15 cellular contexts compared by ENCODE assay signal in the genomic region with DNA sequence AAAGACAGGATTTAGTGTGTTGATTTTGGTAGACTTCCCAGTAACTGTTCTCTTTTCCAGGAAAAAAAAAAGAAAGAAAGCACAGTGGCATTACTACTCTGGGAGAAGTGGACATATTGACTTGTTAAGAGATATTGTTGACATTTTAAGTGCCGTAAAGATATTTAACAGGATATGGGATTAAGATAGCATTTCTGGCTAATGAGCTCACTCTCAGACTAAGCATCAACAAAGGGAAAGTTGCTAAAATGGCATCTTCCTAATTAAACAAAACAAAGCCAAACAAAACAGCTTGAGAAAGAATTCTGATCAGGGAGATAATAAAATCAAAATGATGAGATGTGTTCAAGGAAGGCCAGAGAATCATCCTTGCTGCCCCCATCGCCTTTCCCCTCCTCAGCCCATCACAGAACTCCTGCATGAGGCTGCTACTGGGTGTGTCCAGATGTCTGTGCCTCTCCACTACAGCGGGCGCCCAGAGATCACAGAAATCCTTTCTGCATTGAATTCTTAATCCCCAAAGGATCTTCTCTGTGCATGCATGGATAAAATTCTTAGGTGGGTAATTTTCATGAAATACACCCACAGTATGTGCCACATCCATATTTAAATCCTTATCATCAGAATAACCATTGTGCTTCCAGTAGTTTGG.
A peak's percentile ranks its signal among the peaks of the same experiment; 100 is the strongest.
DNase-seq lines count a peak whose midpoint lies in the region; ATAC-seq, FAIRE-seq and TF ChIP-seq lines count a peak whose summit lies in the region.
"Had no signal": no experiment of that assay in that cellular context is flagged by ENCODE, and none has a peak within 500 bp of the region (broad histone marks: within the 10 kb centered on the region; RNA-seq: fewer than 3 reads in every experiment).

No MANE protein-coding gene starts in this region.

- intact Hi-C loops in upper lobe of right lung (cut with DNase I), result no loop called here

- no peak for ATAC-seq in upper lobe of right lung
- ATAC-seq: SK-N-SH treated with all-trans-retinoic acid at 6 μM for 48 hours had no signal

- DNase-seq in D721Med (ENCODE audit: insufficient read length, low spot score) (no peak), HAP-1 (ENCODE audit: low spot score in 2 of 2) (peak; percentile 57 to 64), NCI-H1930 (lab: John Stamatoyannopoulos, UW) (no peak), upper lobe of right lung (no peak)
- DNase-seq in activated T-cell treated with anti-CD3 and anti-CD28 coated beads, Interleukin-2, amount 50 U/mL, for 48 hours, result no peak
- DNase-seq: CD4-positive, alpha-beta memory T cell; EL; Karpas-422; NCI-H226; Peyer's patch; Right ventricle myocardium superior had no signal

- H3K36me3 ChIP-seq in HAP-1 (replicated peaks), result no peaks in the 10 kb centered on the region
- no peaks in the 10 kb centered on the region for H3K36me3 ChIP-seq in mesodermal cell (ENCODE audit: control insufficient read depth, insufficient read depth, low read length)
- no peaks in the 10 kb centered on the region for H3K36me3 ChIP-seq in upper lobe of right lung
- H3K36me3 ChIP-seq: Peyer's patch had no signal

- TF ChIP-seq CTCF in D721Med (IDR thresholded peaks at IDR 0.05; ENCODE audit: insufficient read depth, missing control alignments), result no peak
- TF ChIP-seq CTCF in upper lobe of right lung (IDR thresholded peaks at IDR 0.05), result no peak

- FAIRE-seq in D721Med (lab: Jason Lieb, UNC), result peak; percentile 48
- FAIRE-seq: H54 had no signal

- no peaks in the 10 kb centered on the region for H3K27me3 ChIP-seq in HAP-1 (ENCODE audit: low read depth)
- H3K27me3 ChIP-seq in upper lobe of right lung, result no peaks in the 10 kb centered on the region
- H3K27me3 ChIP-seq: Peyer's patch had no signal

- H3K27ac ChIP-seq in mesodermal cell (ENCODE audit: low read depth, low read length, severe bottlenecking) (peak overlapping the region; percentile 36), upper lobe of right lung (no peak overlapping the region)
- H3K27ac ChIP-seq: Peyer's patch had no signal

- H3K4me3 ChIP-seq in HAP-1 (no peak overlapping the region), mesodermal cell (ENCODE audit: extremely low read depth, insufficient read depth, low read length, poor library complexity, severe bottlenecking) (no peak overlapping the region), upper lobe of right lung (no peak overlapping the region)
- H3K4me3 ChIP-seq: Peyer's patch had no signal

- WGBS in mesodermal cell (ENCODE audit: insufficient coverage in 2 of 2), 2 experiments, result 40 to 100% methylated on average over 1 of the region's 4 CpGs

- in situ Hi-C loops in HAP-1 (cut with MboI; ENCODE audit: low sequenced_read_pairs), result no loop called here

- H3K4me1 ChIP-seq in HAP-1 (peaks cover 15% of the 10 kb centered on the region), mesodermal cell (ENCODE audit: control insufficient read depth, insufficient read depth, low read length, poor library complexity, severe bottlenecking) (peaks cover 26% of the 10 kb centered on the region), upper lobe of right lung (no peaks in the 10 kb centered on the region)
- H3K4me1 ChIP-seq: Peyer's patch had no signal

- H3K9me3 ChIP-seq in HAP-1 (no peaks in the 10 kb centered on the region), mesodermal cell (ENCODE audit: control insufficient read depth, low read length) (no peaks in the 10 kb centered on the region), upper lobe of right lung (no peaks in the 10 kb centered on the region)
- H3K9me3 ChIP-seq: Peyer's patch had no signal

TF ChIP-seq in PFSK-1, 5 proteins besides CTCF, POLR2A, EP300 and RAD21:
- TF ChIP-seq FOXP2 (optimal IDR thresholded peaks at IDR 0.05; ENCODE audit: borderline replicate concordance, extremely low read depth, extremely low read length, insufficient read depth) (no peak), POLR2AphosphoS5 (IDR thresholded peaks at IDR 0.05; ENCODE audit: low read depth, low read length) (peak; percentile 31; the same call in 1 of the 2 replicates), REST (IDR thresholded peaks at IDR 0.05; ENCODE audit: insufficient read depth in 1 of 2, low read depth in 2 of 2, low read length in 2 of 2) (0 out of 4 replicates have a peak, but pooled peaks of 1 of the 2 experiments have one; percentile 28)

Comparison
In these comparisons a context has a peak if more than half of its experiments do, and no peak if none do; other contexts are left out.
1. DNase-seq: peak in HAP-1 (2 of 2); none in D721Med (single experiment), activated T-cell treated with anti-CD3 and anti-CD28 coated beads, Interleukin-2, amount 50 U/mL, for 48 hours (0 of 2), NCI-H1930 (0 of 2) and upper lobe of right lung (single experiment).